In genomic region chr5:157265714-157266285, GRCh38 we compare ENCODE assay signal across 8 cellular contexts. TPM values are rescaled to one million over a fixed set of nuclear protein-coding genes. Genes with fewer than 3 reads are reported as not detected.
DNase-seq lines count a peak whose midpoint lies in the region; ATAC-seq and TF ChIP-seq lines count a peak whose summit lies in the region.

CYFIP2 (plus strand) TSS chr5:157266123; CDS start chr5:157285362, 19,239 bp downstream.

- peak within 1 kb of the TSS; percentile 99 for H2AFZ ChIP-seq in GM23338

- H3K4me3 Mint-ChIP-seq in GM23338: peak within 1 kb of the TSS; percentile 91

- no peaks in the 10 kb centered on the region; the same call in 1 of the 2 replicates for H4K20me1 ChIP-seq in GM23338 (replicated peaks; ENCODE audit: insufficient read depth)

- H3K4me1 Mint-ChIP-seq in GM23338: peaks cover 44% of the 10 kb centered on the region

- H3K4me2 ChIP-seq in GM23338: peak within 1 kb of the TSS; percentile 94

- H3K9me2 ChIP-seq in GM23338 (ENCODE audit: insufficient read depth): no peaks in the 10 kb centered on the region

- peak; percentile 88 for DNase-seq in GM23338 (ENCODE audit: low spot score)
- peak; percentile 18 to 33 for DNase-seq in Kasumi-1 (lab: John Stamatoyannopoulos, UW)
- DNase-seq in T-helper 1 cell: peak; percentile 73 to 87 (median 82)
- peak; percentile 77 for DNase-seq in adipocyte (ENCODE audit: low read depth)
- peak; percentile 58 to 86 (median 85) for DNase-seq in right cardiac atrium
- DNase-seq in retina: peak; percentile 86
- DNase-seq in dedifferentiated amniotic fluid mesenchymal stem cell (ENCODE audit: extremely low spot score): no peak

- peak within 1 kb of the TSS; percentile 87 for H3K27ac Mint-ChIP-seq in GM23338

- H3K9me3 ChIP-seq in adipocyte (ENCODE audit: control insufficient read depth, low read length) (no peaks in the 10 kb centered on the region), right cardiac atrium (ENCODE audit: control insufficient read depth, low read length) (no peaks in the 10 kb centered on the region)

- intact Hi-C loops in right cardiac atrium (cut with DNase I): no loop called here

- no peaks in the 10 kb centered on the region for H3K9me3 Mint-ChIP-seq in GM23338

- H3K27ac ChIP-seq in GM23338 (ENCODE audit: low read depth) (peak within 1 kb of the TSS; percentile 50; the same call in 1 of the 2 replicates), right cardiac atrium (ENCODE audit: low read length) (peak within 1 kb of the TSS; percentile 62)

- H3K36me3 ChIP-seq in GM23338 (ENCODE audit: insufficient read depth) (no peaks in the 10 kb centered on the region; the same call in 1 of the 2 replicates), adipocyte (ENCODE audit: control insufficient read depth, insufficient read depth, low read length, severe bottlenecking) (no peaks in the 10 kb centered on the region)

- peak; percentile 87 for ATAC-seq in GM23338
- ATAC-seq in right cardiac atrium: peak; percentile 86 to 90

- H3F3A ChIP-seq in GM23338 (replicated peaks; ENCODE audit: low read depth): no peaks in the 10 kb centered on the region

- peak within 1 kb of the TSS; percentile 78 for H3K4me3 ChIP-seq in GM08714 (ENCODE audit: low read length)
- H3K4me3 ChIP-seq in GM23338: peak within 1 kb of the TSS; percentile 78
- H3K4me3 ChIP-seq in adipocyte (ENCODE audit: low read length): peak within 1 kb of the TSS; percentile 83
- H3K4me3 ChIP-seq in right cardiac atrium (ENCODE audit: low read length): peak within 1 kb of the TSS; percentile 93

- WGBS in right cardiac atrium: 1% methylated on average over 56 of the region's 58 CpGs

- TF ChIP-seq CTCF in GM23338 (conservative IDR thresholded peaks at IDR 0.05; ENCODE audit: low read depth in 2 of 2): no peak

- no peaks in the 10 kb centered on the region for H3K27me3 ChIP-seq in GM23338 (ENCODE audit: insufficient read depth)
- H3K27me3 ChIP-seq in adipocyte (replicated peaks; ENCODE audit: control insufficient read depth, insufficient read depth, low read length): peaks cover 7% of the 10 kb centered on the region
- no peaks in the 10 kb centered on the region for H3K27me3 ChIP-seq in right cardiac atrium (ENCODE audit: control insufficient read depth, insufficient read depth)

- H3K4me1 ChIP-seq in GM23338 (ENCODE audit: insufficient read depth): peaks cover 33% of the 10 kb centered on the region
- no peaks in the 10 kb centered on the region for H3K4me1 ChIP-seq in adipocyte (ENCODE audit: control insufficient read depth, insufficient read depth, low read length)
- H3K4me1 ChIP-seq in right cardiac atrium (ENCODE audit: control insufficient read depth, insufficient read depth, low read length): no peaks in the 10 kb centered on the region

- H3K36me3 Mint-ChIP-seq in GM23338 (ENCODE audit: low read depth): no peaks in the 10 kb centered on the region

- H3K27me3 Mint-ChIP-seq in GM23338 (ENCODE audit: insufficient read depth, low read depth, poor library complexity): peaks cover 13% of the 10 kb centered on the region

- no peak within 1 kb of the TSS for H3K9ac ChIP-seq in adipocyte (ENCODE audit: low read length)

- peaks cover 39% of the 10 kb centered on the region for H3K79me2 ChIP-seq in GM23338 (replicated peaks; ENCODE audit: insufficient read depth)

TF ChIP-seq in GM23338, 12 proteins besides CTCF, POLR2A, EP300 and RAD21:
- TF ChIP-seq ETS1 (IDR thresholded peaks at IDR 0.05) (peak; percentile 69; the same call in 1 of the 2 replicates), POLR2AphosphoS5 (IDR thresholded peaks at IDR 0.05; ENCODE audit: low read depth) (peak; percentile 75), REST (IDR thresholded peaks at IDR 0.05; ENCODE audit: unreplicated experiment) (no peak)
TF ChIP-seq in GM23338: peak in this region for 2.

RNA-seq across cellular contexts. Expression of gene CYFIP2, which starts in this region (rescaled TPM):
- total RNA-seq in GM23338 (2014; rRNA removed; shearing (Covaris generic)): 78.4 and 98.4 TPM in 2 replicates
- polyA plus RNA-seq in GM23338 (2016; fragmentation: Nextera tagmentation; extraction: Ambion mirVana) (54.1 and 58.9 TPM in 2 replicates), right cardiac atrium (27.4 TPM)
- total RNA-seq in right cardiac atrium: 10 to 100 TPM; 33.4 to 43.8 (median 37.2) TPM
